In genomic region chr11:129696309-129696989, GRCh38 we compare ENCODE assay signal across 10 cellular contexts.
DNase-seq lines count a peak whose midpoint lies in the region; ATAC-seq and TF ChIP-seq lines count a peak whose summit lies in the region.
"Had no signal": no experiment of that assay in that cellular context is flagged by ENCODE, and none has a peak within 500 bp of the region (broad histone marks: within the 10 kb centered on the region; RNA-seq: fewer than 3 reads in every experiment).

No MANE protein-coding gene starts in this region.

- no peak overlapping the region for H3K27ac Mint-ChIP-seq in CD4-positive, alpha-beta T cell
- H3K27ac Mint-ChIP-seq in effector memory CD8-positive, alpha-beta T cell, result no peak overlapping the region
- H3K27ac Mint-ChIP-seq in WTC11, result no peak overlapping the region

- H2AFZ ChIP-seq in Loucy (ENCODE audit: low read length) (0 out of 2 replicates have a peak overlapping the region, but pooled peaks have one; percentile 45), neuronal stem cell (ENCODE audit: low read length) (peak overlapping the region; percentile 96)
- H2AFZ ChIP-seq: parathyroid adenoma had no signal

- intact Hi-C loops in CD4-positive, alpha-beta T cell (cut with DNase I, micrococcal nuclease), result loop anchor here (2.0 to 5.0 kb wide), 4 partner anchors 52 to 580 kb away; no protein-coding TSS in a partner anchor

- H3K4me3 ChIP-seq in Loucy (ENCODE audit: low read length, poor library complexity, severe bottlenecking) (peak overlapping the region; percentile 73), neuronal stem cell (ENCODE audit: low read length in 2 of 2) (no peak overlapping the region)

- peak overlapping the region; percentile 9 for H2AK5ac ChIP-seq in neuronal stem cell (ENCODE audit: low read depth, low read length)

- H3K9ac ChIP-seq in Loucy (ENCODE audit: low read depth, low read length, poor library complexity, severe bottlenecking) (no peak overlapping the region), neuronal stem cell (ENCODE audit: low read depth, low read length, poor library complexity) (no peak overlapping the region)
- H3K9ac ChIP-seq: parathyroid adenoma had no signal

- H3K79me2 ChIP-seq in Loucy (ENCODE audit: insufficient read depth, low read length), result no peaks in the 10 kb centered on the region
- H3K79me2 ChIP-seq: parathyroid adenoma had no signal

- H2BK120ac ChIP-seq in neuronal stem cell (ENCODE audit: low read depth, low read length), result no peak overlapping the region

- H3K79me1 ChIP-seq in neuronal stem cell (ENCODE audit: low read depth, low read length), result no peaks in the 10 kb centered on the region

- no CpG with 5 or more reads among the region's 13 CpGs for WGBS in neuronal stem cell (ENCODE audit: extremely low coverage in 2 of 2, insufficient read length in 2 of 2, insufficient replicate concordance in 1 of 2), 2 donors

- H3K4me3 Mint-ChIP-seq in CD4-positive, alpha-beta T cell, result peak overlapping the region; percentile 67
- peak overlapping the region; percentile 64 to 78 for H3K4me3 Mint-ChIP-seq in effector memory CD8-positive, alpha-beta T cell
- no peak overlapping the region for H3K4me3 Mint-ChIP-seq in WTC11

- no peak overlapping the region for H4K91ac ChIP-seq in neuronal stem cell (ENCODE audit: low read depth, low read length, poor library complexity)

- no peak overlapping the region for H2BK5ac ChIP-seq in neuronal stem cell (ENCODE audit: low read length)

- POLR2A ChIA-PET in CD4-positive, alpha-beta T cell (lab: Charles Lee), result no interaction called here
- POLR2A ChIA-PET in WTC11 (lab: Charles Lee), result no interaction called here

- no peak for ATAC-seq in CD4-positive, alpha-beta T cell (ENCODE audit: poor library complexity)
- ATAC-seq in effector memory CD8-positive, alpha-beta T cell (replicated peaks), result no peak
- ATAC-seq in HG03045 (IDR thresholded peaks at IDR 0.05; ENCODE audit: unreplicated experiment) (no peak), SK-N-SH treated with all-trans-retinoic acid at 6 μM for 48 hours (no peak), WTC11 (no peak)

- H4K8ac ChIP-seq in neuronal stem cell (ENCODE audit: low read depth, low read length), result no peak overlapping the region

- DNase-seq in CD4-positive, alpha-beta T cell, result no peak
- DNase-seq in effector memory CD8-positive, alpha-beta T cell, result no peak
- DNase-seq in neuronal stem cell (ENCODE audit: low spot score) (no peak), WTC11 (ENCODE audit: low spot score) (no peak)
- DNase-seq: NCI-H1436 treated with DMSO at 0.1 percent for 48 hours had no signal

- H3K9me3 ChIP-seq in CD4-positive, alpha-beta T cell (ENCODE audit: control insufficient read depth, low read length), result no peaks in the 10 kb centered on the region
- no peaks in the 10 kb centered on the region for H3K9me3 ChIP-seq in Loucy (ENCODE audit: insufficient read depth, low read depth, low read length)
- H3K9me3 ChIP-seq in neuronal stem cell (replicated peaks in 1 of 2; ENCODE audit: control insufficient read depth in 2 of 2, insufficient read depth in 1 of 2, low read depth in 1 of 2, low read length in 2 of 2), result no peaks in the 10 kb centered on the region
- H3K9me3 ChIP-seq: testis had no signal

- TF ChIP-seq CTCF in CD4-positive, alpha-beta T cell (IDR thresholded peaks at IDR 0.05), result no peak
- TF ChIP-seq CTCF in Loucy (conservative IDR thresholded peaks at IDR 0.05; ENCODE audit: low read length) (no peak), WTC11 (IDR thresholded peaks at IDR 0.05) (no peak)

- H3K4me1 ChIP-seq in Loucy (ENCODE audit: insufficient read depth, low read length, poor library complexity, severe bottlenecking) (no peaks in the 10 kb centered on the region), neuronal stem cell (ENCODE audit: control insufficient read depth in 2 of 2, insufficient read depth in 1 of 2, low read depth in 1 of 2, low read length in 2 of 2) (peaks cover 0 to 4% of the 10 kb centered on the region in 2 donors)
- H3K4me1 ChIP-seq: parathyroid adenoma, testis had no signal

- peaks cover 8% of the 10 kb centered on the region for H3K4me1 Mint-ChIP-seq in CD4-positive, alpha-beta T cell (ENCODE audit: low read depth)
- peaks cover 4 to 6% of the 10 kb centered on the region in 2 donors for H3K4me1 Mint-ChIP-seq in effector memory CD8-positive, alpha-beta T cell (ENCODE audit: low read depth in 2 of 2)
- no peaks in the 10 kb centered on the region for H3K4me1 Mint-ChIP-seq in WTC11

- H3K9me3 Mint-ChIP-seq in CD4-positive, alpha-beta T cell, result no peaks in the 10 kb centered on the region
- no peaks in the 10 kb centered on the region for H3K9me3 Mint-ChIP-seq in effector memory CD8-positive, alpha-beta T cell
- H3K9me3 Mint-ChIP-seq in WTC11, result no peaks in the 10 kb centered on the region

- no peaks in the 10 kb centered on the region for H3K36me3 Mint-ChIP-seq in CD4-positive, alpha-beta T cell (ENCODE audit: low read depth)
- H3K36me3 Mint-ChIP-seq in effector memory CD8-positive, alpha-beta T cell (ENCODE audit: insufficient read depth), result peaks cover 3% of the 10 kb centered on the region
- H3K36me3 Mint-ChIP-seq in WTC11, result no peaks in the 10 kb centered on the region

- H3K14ac ChIP-seq in neuronal stem cell (ENCODE audit: low read length), result no peak overlapping the region

- no peak overlapping the region for H2BK15ac ChIP-seq in neuronal stem cell (ENCODE audit: low read length)

- H3K18ac ChIP-seq in neuronal stem cell (ENCODE audit: low read length), result no peak overlapping the region

- H3K9me2 ChIP-seq in Loucy (replicated peaks; ENCODE audit: low read depth, low read length), result no peaks in the 10 kb centered on the region

- no peak overlapping the region for H2BK12ac ChIP-seq in neuronal stem cell (ENCODE audit: low read length)

- H3K27me3 Mint-ChIP-seq in CD4-positive, alpha-beta T cell, result peaks cover 39% of the 10 kb centered on the region
- peaks cover 10 to 50% of the 10 kb centered on the region in 2 donors for H3K27me3 Mint-ChIP-seq in effector memory CD8-positive, alpha-beta T cell
- H3K27me3 Mint-ChIP-seq in WTC11 (ENCODE audit: low read depth), result peaks cover 12% of the 10 kb centered on the region

- H3F3A ChIP-seq in Loucy (ENCODE audit: low read depth), result no peaks in the 10 kb centered on the region

- H3K4me2 ChIP-seq in Loucy (ENCODE audit: low read depth, low read length, poor library complexity, severe bottlenecking), result no peak overlapping the region
- H3K4me2 ChIP-seq in neuronal stem cell (ENCODE audit: insufficient read depth, low read length, poor library complexity, severe bottlenecking), result no peak overlapping the region

- H3K23ac ChIP-seq in neuronal stem cell (ENCODE audit: low read depth, low read length, poor library complexity), result no peak overlapping the region

- H3K4ac ChIP-seq in neuronal stem cell (ENCODE audit: low read length), result no peak overlapping the region

- H3K36me3 ChIP-seq in Loucy (ENCODE audit: insufficient read depth, low read length) (no peaks in the 10 kb centered on the region), neuronal stem cell (replicated peaks in 1 of 2; ENCODE audit: control insufficient read depth in 2 of 2, insufficient read depth in 2 of 2, low read length in 2 of 2) (no peaks in the 10 kb centered on the region)

- no peak overlapping the region for H3K27ac ChIP-seq in CD4-positive, alpha-beta T cell (ENCODE audit: low read depth, low read length)
- no peak overlapping the region for H3K27ac ChIP-seq in neuronal stem cell (replicated peaks; ENCODE audit: low read length)
- H3K27ac ChIP-seq: parathyroid adenoma, testis had no signal

- H4K20me1 ChIP-seq in Loucy (ENCODE audit: insufficient read depth, low read length, poor library complexity, severe bottlenecking), result no peaks in the 10 kb centered on the region

- no peaks in the 10 kb centered on the region for H3K27me3 ChIP-seq in CD4-positive, alpha-beta T cell (ENCODE audit: control insufficient read depth, insufficient read depth, low read length)
- H3K27me3 ChIP-seq in Loucy (ENCODE audit: insufficient read depth, low read length, poor library complexity, severe bottlenecking) (no peaks in the 10 kb centered on the region), neuronal stem cell (ENCODE audit: control insufficient read depth in 3 of 3, insufficient read depth in 3 of 3, low read depth in 1 of 3, low read length in 3 of 3) (peaks cover 0 to 7% (median 2%) of the 10 kb centered on the region in 3 experiments)
- H3K27me3 ChIP-seq: testis had no signal

- CTCF ChIA-PET in CD4-positive, alpha-beta T cell (lab: Charles Lee), result interaction anchor here (1.1 kb wide), 1 partner anchor 16 kb away, joined by 3 read pairs; no protein-coding TSS in a partner anchor
- CTCF ChIA-PET in WTC11 (lab: Charles Lee), result interaction anchor here (0.7 to 3.4 kb wide), 30 partner anchors 8 to 323 kb away, joined by 3 to 52 read pairs (median 4); partner anchors contain the start of gene BARX2

TF ChIP-seq in SK-N-SH treated with all-trans-retinoic acid at 6 μM for 48 hours, 23 proteins besides CTCF, POLR2A, EP300 and RAD21 (continues in another document):
- TF ChIP-seq ESRRG (CRISPR knock-in tag; IDR thresholded peaks at IDR 0.05), result no peak

TF ChIP-seq in WTC11, 78 proteins besides CTCF, POLR2A, EP300 and RAD21 (continues in another document):
- no peak for TF ChIP-seq OVOL2 (CRISPR knock-in tag; IDR thresholded peaks at IDR 0.05; ENCODE audit: borderline replicate concordance)
- TF ChIP-seq, protein P1, sequence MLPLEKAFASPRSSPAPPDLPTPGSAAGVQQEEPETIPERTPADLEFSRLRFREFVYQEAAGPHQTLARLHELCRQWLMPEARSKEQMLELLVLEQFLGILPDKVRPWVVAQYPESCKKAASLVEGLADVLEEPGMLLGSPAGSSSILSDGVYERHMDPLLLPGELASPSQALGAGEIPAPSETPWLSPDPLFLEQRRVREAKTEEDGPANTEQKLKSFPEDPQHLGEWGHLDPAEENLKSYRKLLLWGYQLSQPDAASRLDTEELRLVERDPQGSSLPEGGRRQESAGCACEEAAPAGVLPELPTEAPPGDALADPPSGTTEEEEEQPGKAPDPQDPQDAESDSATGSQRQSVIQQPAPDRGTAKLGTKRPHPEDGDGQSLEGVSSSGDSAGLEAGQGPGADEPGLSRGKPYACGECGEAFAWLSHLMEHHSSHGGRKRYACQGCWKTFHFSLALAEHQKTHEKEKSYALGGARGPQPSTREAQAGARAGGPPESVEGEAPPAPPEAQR (CRISPR knock-in tag; IDR thresholded peaks at IDR 0.05), result no peak
